Comparison of ENCODE assay signal across 11 cellular contexts in genomic region chr4:39931441-39931901, GRCh38. TPM values are rescaled to one million over a fixed set of nuclear protein-coding genes. Genes with fewer than 3 reads are reported as not detected.
DNase-seq lines count a peak whose midpoint lies in the region; FAIRE-seq and TF ChIP-seq lines count a peak whose summit lies in the region.
"Had no signal": no experiment of that assay in that cellular context is flagged by ENCODE, and none has a peak within 500 bp of the region (broad histone marks: within the 10 kb centered on the region; RNA-seq: fewer than 3 reads in every experiment).

No MANE protein-coding gene starts in this region.

- peaks cover 31% of the 10 kb centered on the region for H3K36me3 ChIP-seq in OCI-LY1 (ENCODE audit: insufficient read depth, low read length)
- H3K36me3 ChIP-seq in hepatocyte (replicated peaks; ENCODE audit: insufficient read depth, low read depth), result no peaks in the 10 kb centered on the region

- FAIRE-seq in GM18507 (lab: Jason Lieb, UNC), result peak; percentile 55

- TF ChIP-seq CTCF in 22Rv1 (IDR thresholded peaks at IDR 0.05), result no peak
- no peak for TF ChIP-seq CTCF in OCI-LY1 (IDR thresholded peaks at IDR 0.05; ENCODE audit: low read length)
- TF ChIP-seq CTCF in hepatocyte (IDR thresholded peaks at IDR 0.05; ENCODE audit: poor library complexity), result no peak

- WGBS in hepatocyte (ENCODE audit: low lambda C conversion rate, missing lambda C conversion rate), result 69% methylated on average over 5 of the region's 5 CpGs

- H3K27me3 ChIP-seq in OCI-LY1 (ENCODE audit: insufficient read depth, low read length), result no peaks in the 10 kb centered on the region
- H3K27me3 ChIP-seq in hepatocyte, result no peaks in the 10 kb centered on the region

- H3K79me2 ChIP-seq in OCI-LY1 (ENCODE audit: insufficient read depth, low read length), result peaks cover 77% of the 10 kb centered on the region
- H3K79me2 ChIP-seq in hepatocyte, result peaks cover 99% of the 10 kb centered on the region

- H3K9ac ChIP-seq in OCI-LY1 (ENCODE audit: low read length), result no peak overlapping the region

- H3K4me2 ChIP-seq in OCI-LY1 (ENCODE audit: low read length) (no peak overlapping the region), hepatocyte (no peak overlapping the region)

- peak overlapping the region; percentile 38; the same call in 1 of the 2 replicates for H3K27ac ChIP-seq in 22Rv1
- peak overlapping the region; percentile 34 for H3K27ac ChIP-seq in OCI-LY1 (ENCODE audit: low read depth, low read length, poor library complexity, severe bottlenecking)
- H3K27ac ChIP-seq in hepatocyte, result peak overlapping the region; percentile 26
- H3K27ac ChIP-seq: C4-2B had no signal

- DNase-seq in GM18507 (ENCODE audit: extremely low spot score, insufficient read length, low read depth) (no peak), hepatocyte (ENCODE audit: low spot score) (peak; percentile 15), NCI-H748 treated with DMSO at 0.1 percent for 48 hours (lab: John Stamatoyannopoulos, UW) (no peak), NAMALWA (ENCODE audit: low spot score) (no peak), NOMO-1 (lab: John Stamatoyannopoulos, UW; ENCODE audit: unreplicated experiment in 2 of 2) (no peak), T-helper 9 cell (no peak)
- DNase-seq: H7, RPMI8226 had no signal

- peaks cover 3% of the 10 kb centered on the region; the same call in 1 of the 2 replicates for H3F3A ChIP-seq in OCI-LY1 (ENCODE audit: insufficient read depth, low read length)

- H4K20me1 ChIP-seq in OCI-LY1 (ENCODE audit: insufficient read depth, low read length) (no peaks in the 10 kb centered on the region; the same call in 1 of the 2 replicates), hepatocyte (ENCODE audit: insufficient read depth, poor library complexity, severe bottlenecking) (peaks cover 36% of the 10 kb centered on the region)

- H3K4me3 ChIP-seq in OCI-LY1 (ENCODE audit: low read depth, low read length, poor library complexity, severe bottlenecking) (no peak overlapping the region), hepatocyte (no peak overlapping the region)

- H3K9me3 ChIP-seq in OCI-LY1 (ENCODE audit: low read length), result no peaks in the 10 kb centered on the region
- no peaks in the 10 kb centered on the region for H3K9me3 ChIP-seq in hepatocyte (ENCODE audit: low read depth)

- H3K9me2 ChIP-seq in OCI-LY1 (ENCODE audit: low read depth, low read length) (no peaks in the 10 kb centered on the region), hepatocyte (replicated peaks; ENCODE audit: insufficient read depth) (no peaks in the 10 kb centered on the region)

- H2AFZ ChIP-seq in OCI-LY1 (ENCODE audit: low read length), result no peak overlapping the region
- H2AFZ ChIP-seq in hepatocyte, result no peak overlapping the region

- peaks cover 32% of the 10 kb centered on the region for H3K4me1 ChIP-seq in OCI-LY1 (ENCODE audit: insufficient read depth, low read length, severe bottlenecking)
- H3K4me1 ChIP-seq in hepatocyte (ENCODE audit: insufficient read depth), result peaks cover 14% of the 10 kb centered on the region

RNA-seq across cellular contexts. Expression of gene PDS5A, which starts 46.2 kb away (rescaled TPM):
- 69.2 and 74.0 TPM in 2 replicates for total RNA-seq in hepatocyte
- polyA plus RNA-seq in hepatocyte, result 24.6 and 28.0 TPM in 2 replicates
